In genomic region chr22:46617250-46618103, GRCh38 we compare ENCODE assay signal across 15 cellular contexts. TPM values are rescaled to one million over a fixed set of nuclear protein-coding genes. Genes with fewer than 3 reads are reported as not detected.
A peak's percentile ranks its signal among the peaks of the same experiment; 100 is the strongest.
DNase-seq lines count a peak whose midpoint lies in the region; ATAC-seq, FAIRE-seq and TF ChIP-seq lines count a peak whose summit lies in the region.
"Had no signal": no experiment of that assay in that cellular context is flagged by ENCODE, and none has a peak within 500 bp of the region (broad histone marks: within the 10 kb centered on the region; RNA-seq: fewer than 3 reads in every experiment).

No MANE protein-coding gene starts in this region.

- CTCF ChIA-PET in A549 (lab: Yijun Ruan, JAX) = interaction anchor here (1.2 kb wide), 1 partner anchor 75 kb away, joined by 3 read pairs; no protein-coding TSS in a partner anchor

- TF ChIP-seq POLR2A in A549 (IDR thresholded peaks at IDR 0.05; ENCODE audit: low read length) = no peak

- H3K4me3 ChIP-seq in A549 (no peak overlapping the region), choroid plexus epithelial cell (ENCODE audit: low read depth, low read length) (no peak overlapping the region), mesodermal cell (ENCODE audit: extremely low read depth, insufficient read depth, low read length, poor library complexity, severe bottlenecking) (no peak overlapping the region)
- H3K4me3 ChIP-seq: ovary had no signal

- POLR2A ChIA-PET in A549 (lab: Yijun Ruan, JAX) = no interaction called here

- no peak for TF ChIP-seq RAD21 in A549 (conservative IDR thresholded peaks at IDR 0.05 in 1 of 2, IDR thresholded peaks at IDR 0.05 in 1 of 2)

- H3K27ac ChIP-seq in A549 = peak overlapping the region; percentile 54 to 56; a peak in 5 of 6 replicates
- H3K27ac ChIP-seq in mesodermal cell (ENCODE audit: low read depth, low read length, severe bottlenecking) = peak overlapping the region; percentile 29
- H3K27ac ChIP-seq: ovary had no signal

- TF ChIP-seq EP300 in A549 (IDR thresholded peaks at IDR 0.05) = no peak

- H3K9me3 ChIP-seq in A549 (no peaks in the 10 kb centered on the region), mesodermal cell (ENCODE audit: control insufficient read depth, low read length) (no peaks in the 10 kb centered on the region)
- H3K9me3 ChIP-seq: ovary had no signal

- ATAC-seq in A549 (peak in 1 of 2 experiments; percentile 62; a peak in 2 of 6 replicates), GM18861 (IDR thresholded peaks at IDR 0.05; ENCODE audit: unreplicated experiment) (no peak), GM21825 (IDR thresholded peaks at IDR 0.05; ENCODE audit: unreplicated experiment) (no peak)

- whole genome bisulfite sequencing in A549 (ENCODE audit: missing lambda C conversion rate) = 65% methylated on average over 19 of the region's 20 CpGs
- 91 to 92% methylated on average over 10 to 20 of the region's 20 CpGs for WGBS in mesodermal cell (ENCODE audit: insufficient coverage in 2 of 2), 2 experiments

- TF ChIP-seq CTCF in A549 (IDR thresholded peaks at IDR 0.05) = no peak
- TF ChIP-seq CTCF in choroid plexus epithelial cell (conservative IDR thresholded peaks at IDR 0.05; ENCODE audit: low read depth, low read length) = no peak

- no peak for FAIRE-seq in A549 (lab: Jason Lieb, UNC)

- peaks cover 13% of the 10 kb centered on the region for H3K4me1 ChIP-seq in A549
- peaks cover 23% of the 10 kb centered on the region for H3K4me1 ChIP-seq in mesodermal cell (ENCODE audit: control insufficient read depth, insufficient read depth, low read length, poor library complexity, severe bottlenecking)

- DNase-seq in A549 (ENCODE audit: low read depth in 1 of 2, low spot score in 1 of 2) = no peak
- peak; percentile 64 for DNase-seq in GM03348 (ENCODE audit: low spot score)
- DNase-seq in choroid plexus epithelial cell (ENCODE audit: low read depth) = peak; percentile 15
- DNase-seq in germinal center (ENCODE audit: low spot score) = no peak
- no peak for DNase-seq in stimulated activated CD4-positive, alpha-beta T cell treated with anti-CD3 and anti-CD28 coated beads, Interleukin-4, amount 100 ng/mL, for 24 hours
- DNase-seq: activated CD4-positive, alpha-beta T cell treated with anti-CD3 and anti-CD28 coated beads for 48 hours; activated naive CD4-positive, alpha-beta T cell treated with anti-CD3 and anti-CD28 coated beads, Interleukin-2, amount 50 U/mL, for 16 hours; activated T-cell treated with anti-CD3 and anti-CD28 coated beads for 4 hours; Kasumi-1; NCI-H1417 treated with DMSO at 0.1 percent for 48 hours; ovary; stimulated activated naive CD4-positive, alpha-beta T cell treated with Interleukin-2 at 50 U/mL for 16 hours had no signal

- no peaks in the 10 kb centered on the region for H3K36me3 ChIP-seq in mesodermal cell (ENCODE audit: control insufficient read depth, insufficient read depth, low read length)
- H3K36me3 ChIP-seq: ovary had no signal

- H3K4me2 ChIP-seq in A549 = peak overlapping the region; percentile 53

TF ChIP-seq in A549, 52 proteins besides CTCF, POLR2A, EP300 and RAD21:
- TF ChIP-seq FOSB (CRISPR knock-in tag; IDR thresholded peaks at IDR 0.05) (no peak), HMGXB4 (CRISPR knock-in tag; IDR thresholded peaks at IDR 0.05; ENCODE audit: borderline replicate concordance) (no peak), BHLHE40 (IDR thresholded peaks at IDR 0.05; ENCODE audit: low read depth, low read length) (no peak)

RNA-seq across cellular contexts. Expression of gene GRAMD4, which starts 2.7 kb away (rescaled TPM):
- polyA plus RNA-seq in A549 (2011; rRNA removed) = 13.1 and 13.2 TPM in 2 replicates
- polyA plus RNA-seq in A549 (2012; cell fraction: cytosol; rRNA removed) = 9.7 and 14.9 TPM in 2 replicates
- 15.6 and 18.2 TPM in 2 replicates for polyA plus RNA-seq in A549 (2012; cell fraction: nucleus; rRNA removed)
- polyA plus RNA-seq in A549 (2017; fragmentation: RNase III; extraction: RNeasy Plus Mini Kit Qiagen cat#74134 plus additional on column Dnase treatment) = 6.0 to 8.1 TPM (median 7.7 TPM) in 3 replicates
- polyA minus RNA-seq in A549 (2011; rRNA and poly(A)+ RNA removed) = 27.3 and 40.6 TPM in 2 replicates
- polyA plus RNA-seq in mesodermal cell (2013, experiment 1 of 2) = 21.6 TPM
- polyA plus RNA-seq in mesodermal cell (2013, experiment 2 of 2) = 26.5 TPM

Comparison
In these comparisons a context has a peak if more than half of its experiments do, and no peak if none do; other contexts are left out.
1. DNase-seq: peak in GM03348 (single experiment) and choroid plexus epithelial cell (single experiment); none in A549 (0 of 2), germinal center (single experiment) and stimulated activated CD4-positive, alpha-beta T cell treated with anti-CD3 and anti-CD28 coated beads, Interleukin-4, amount 100 ng/mL, for 24 hours (single experiment).